ENCODE assay signal across 1 cellular context in the genomic region with DNA sequence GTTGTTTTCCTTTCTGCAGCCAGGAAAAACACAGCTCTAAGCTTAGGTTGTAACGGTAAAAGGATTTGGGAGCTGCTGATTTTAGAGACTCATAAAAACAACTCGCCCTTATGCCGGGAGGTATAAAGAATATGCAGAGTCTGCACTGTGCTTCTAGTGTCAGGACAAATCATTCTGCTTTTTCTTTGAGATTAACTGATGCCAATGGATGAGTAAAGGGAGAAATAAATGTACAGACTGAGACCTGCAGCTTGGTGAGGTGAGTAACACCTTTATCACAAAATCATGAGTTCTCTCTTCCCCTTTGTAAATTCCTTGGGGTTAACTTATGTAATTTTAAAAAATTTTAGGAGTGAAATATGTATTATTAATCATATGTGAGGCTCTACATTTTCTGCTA.
TF ChIP-seq lines count a peak whose summit lies in the region.

No MANE protein-coding gene starts in this region.

TF ChIP-seq in K562, 482 proteins besides CTCF, POLR2A, EP300 and RAD21:
- TF ChIP-seq MED1 (CRISPR knock-in tag; IDR thresholded peaks at IDR 0.05; ENCODE audit: borderline replicate concordance) (no peak), FOXM1 (IDR thresholded peaks at IDR 0.05; ENCODE audit: low read depth) (no peak), FOXM1 (CRISPR knock-in tag; IDR thresholded peaks at IDR 0.05; ENCODE audit: low read depth) (no peak), GTF2F1 (IDR thresholded peaks at IDR 0.05; ENCODE audit: low read depth, low read length) (no peak), BDP1 (IDR thresholded peaks at IDR 0.05; ENCODE audit: insufficient read depth, insufficient read length) (no peak), STAG1 (CRISPR knock-in tag; IDR thresholded peaks at IDR 0.05; ENCODE audit: borderline replicate concordance) (no peak), FOXJ2 (tag; IDR thresholded peaks at IDR 0.05) (no peak), SREBF2 (CRISPR knock-in tag; IDR thresholded peaks at IDR 0.05) (no peak), ZNF785 (CRISPR knock-in tag; IDR thresholded peaks at IDR 0.05) (no peak), ZNF140 (CRISPR knock-in tag; IDR thresholded peaks at IDR 0.05) (no peak), ATF7 (IDR thresholded peaks at IDR 0.05) (no peak), SRSF3 (IDR thresholded peaks at IDR 0.05; ENCODE audit: insufficient read depth, low read length) (no peak), TBL1XR1 (IDR thresholded peaks at IDR 0.05; ENCODE audit: low read length in 2 of 2) (no peak), ZNF146 (CRISPR knock-in tag; IDR thresholded peaks at IDR 0.05; ENCODE audit: unreplicated experiment) (no peak), TCF7L2 (IDR thresholded peaks at IDR 0.05; ENCODE audit: low read depth, low read length) (no peak)
- TF ChIP-seq, protein P1, sequence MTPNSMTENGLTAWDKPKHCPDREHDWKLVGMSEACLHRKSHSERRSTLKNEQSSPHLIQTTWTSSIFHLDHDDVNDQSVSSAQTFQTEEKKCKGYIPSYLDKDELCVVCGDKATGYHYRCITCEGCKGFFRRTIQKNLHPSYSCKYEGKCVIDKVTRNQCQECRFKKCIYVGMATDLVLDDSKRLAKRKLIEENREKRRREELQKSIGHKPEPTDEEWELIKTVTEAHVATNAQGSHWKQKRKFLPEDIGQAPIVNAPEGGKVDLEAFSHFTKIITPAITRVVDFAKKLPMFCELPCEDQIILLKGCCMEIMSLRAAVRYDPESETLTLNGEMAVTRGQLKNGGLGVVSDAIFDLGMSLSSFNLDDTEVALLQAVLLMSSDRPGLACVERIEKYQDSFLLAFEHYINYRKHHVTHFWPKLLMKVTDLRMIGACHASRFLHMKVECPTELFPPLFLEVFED (CRISPR knock-in tag; conservative IDR thresholded peaks at IDR 0.05), result no peak
- TF ChIP-seq, protein P2, sequence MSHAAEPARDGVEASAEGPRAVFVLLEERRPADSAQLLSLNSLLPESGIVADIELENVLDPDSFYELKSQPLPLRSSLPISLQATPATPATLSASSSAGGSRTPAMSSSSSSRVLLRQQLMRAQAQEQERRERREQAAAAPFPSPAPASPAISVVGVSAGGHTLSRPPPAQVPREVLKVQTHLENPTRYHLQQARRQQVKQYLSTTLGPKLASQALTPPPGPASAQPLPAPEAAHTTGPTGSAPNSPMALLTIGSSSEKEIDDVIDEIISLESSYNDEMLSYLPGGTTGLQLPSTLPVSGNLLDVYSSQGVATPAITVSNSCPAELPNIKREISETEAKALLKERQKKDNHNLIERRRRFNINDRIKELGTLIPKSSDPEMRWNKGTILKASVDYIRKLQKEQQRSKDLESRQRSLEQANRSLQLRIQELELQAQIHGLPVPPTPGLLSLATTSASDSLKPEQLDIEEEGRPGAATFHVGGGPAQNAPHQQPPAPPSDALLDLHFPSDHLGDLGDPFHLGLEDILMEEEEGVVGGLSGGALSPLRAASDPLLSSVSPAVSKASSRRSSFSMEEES (CRISPR knock-in tag; IDR thresholded peaks at IDR 0.05), result no peak
- TF ChIP-seq, protein P3, sequence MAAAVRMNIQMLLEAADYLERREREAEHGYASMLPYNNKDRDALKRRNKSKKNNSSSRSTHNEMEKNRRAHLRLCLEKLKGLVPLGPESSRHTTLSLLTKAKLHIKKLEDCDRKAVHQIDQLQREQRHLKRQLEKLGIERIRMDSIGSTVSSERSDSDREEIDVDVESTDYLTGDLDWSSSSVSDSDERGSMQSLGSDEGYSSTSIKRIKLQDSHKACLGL (CRISPR knock-in tag; IDR thresholded peaks at IDR 0.05; ENCODE audit: borderline replicate concordance, poor library complexity, severe bottlenecking), result no peak
- TF ChIP-seq, protein P4, sequence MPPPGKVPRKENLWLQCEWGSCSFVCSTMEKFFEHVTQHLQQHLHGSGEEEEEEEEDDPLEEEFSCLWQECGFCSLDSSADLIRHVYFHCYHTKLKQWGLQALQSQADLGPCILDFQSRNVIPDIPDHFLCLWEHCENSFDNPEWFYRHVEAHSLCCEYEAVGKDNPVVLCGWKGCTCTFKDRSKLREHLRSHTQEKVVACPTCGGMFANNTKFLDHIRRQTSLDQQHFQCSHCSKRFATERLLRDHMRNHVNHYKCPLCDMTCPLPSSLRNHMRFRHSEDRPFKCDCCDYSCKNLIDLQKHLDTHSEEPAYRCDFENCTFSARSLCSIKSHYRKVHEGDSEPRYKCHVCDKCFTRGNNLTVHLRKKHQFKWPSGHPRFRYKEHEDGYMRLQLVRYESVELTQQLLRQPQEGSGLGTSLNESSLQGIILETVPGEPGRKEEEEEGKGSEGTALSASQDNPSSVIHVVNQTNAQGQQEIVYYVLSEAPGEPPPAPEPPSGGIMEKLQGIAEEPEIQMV (tag; conservative IDR thresholded peaks at IDR 0.05; ENCODE audit: low read depth), result no peak
- TF ChIP-seq, protein P5, sequence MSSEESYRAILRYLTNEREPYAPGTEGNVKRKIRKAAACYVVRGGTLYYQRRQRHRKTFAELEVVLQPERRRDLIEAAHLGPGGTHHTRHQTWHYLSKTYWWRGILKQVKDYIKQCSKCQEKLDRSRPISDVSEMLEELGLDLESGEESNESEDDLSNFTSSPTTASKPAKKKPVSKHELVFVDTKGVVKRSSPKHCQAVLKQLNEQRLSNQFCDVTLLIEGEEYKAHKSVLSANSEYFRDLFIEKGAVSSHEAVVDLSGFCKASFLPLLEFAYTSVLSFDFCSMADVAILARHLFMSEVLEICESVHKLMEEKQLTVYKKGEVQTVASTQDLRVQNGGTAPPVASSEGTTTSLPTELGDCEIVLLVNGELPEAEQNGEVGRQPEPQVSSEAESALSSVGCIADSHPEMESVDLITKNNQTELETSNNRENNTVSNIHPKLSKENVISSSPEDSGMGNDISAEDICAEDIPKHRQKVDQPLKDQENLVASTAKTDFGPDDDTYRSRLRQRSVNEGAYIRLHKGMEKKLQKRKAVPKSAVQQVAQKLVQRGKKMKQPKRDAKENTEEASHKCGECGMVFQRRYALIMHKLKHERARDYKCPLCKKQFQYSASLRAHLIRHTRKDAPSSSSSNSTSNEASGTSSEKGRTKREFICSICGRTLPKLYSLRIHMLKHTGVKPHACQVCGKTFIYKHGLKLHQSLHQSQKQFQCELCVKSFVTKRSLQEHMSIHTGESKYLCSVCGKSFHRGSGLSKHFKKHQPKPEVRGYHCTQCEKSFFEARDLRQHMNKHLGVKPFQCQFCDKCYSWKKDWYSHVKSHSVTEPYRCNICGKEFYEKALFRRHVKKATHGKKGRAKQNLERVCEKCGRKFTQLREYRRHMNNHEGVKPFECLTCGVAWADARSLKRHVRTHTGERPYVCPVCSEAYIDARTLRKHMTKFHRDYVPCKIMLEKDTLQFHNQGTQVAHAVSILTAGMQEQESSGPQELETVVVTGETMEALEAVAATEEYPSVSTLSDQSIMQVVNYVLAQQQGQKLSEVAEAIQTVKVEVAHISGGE (CRISPR knock-in tag; IDR thresholded peaks at IDR 0.05), result no peak
